7 cellular contexts compared by ENCODE assay signal in genomic region chr22:35629406-35630234, GRCh38. TPM values are rescaled to one million over a fixed set of nuclear protein-coding genes. Genes with fewer than 3 reads are reported as not detected.
A peak's percentile ranks its signal among the peaks of the same experiment; 100 is the strongest.
DNase-seq lines count a peak whose midpoint lies in the region; FAIRE-seq and TF ChIP-seq lines count a peak whose summit lies in the region.

No MANE protein-coding gene starts in this region.

- no peaks in the 10 kb centered on the region for H3K4me1 ChIP-seq in mesendoderm (ENCODE audit: control insufficient read depth, low read depth, low read length)
- H3K4me1 ChIP-seq in suprapubic skin = peaks cover 17% of the 10 kb centered on the region

- no peaks in the 10 kb centered on the region for H3K27me3 ChIP-seq in mesendoderm (ENCODE audit: insufficient read depth, low read length, poor library complexity)
- no peaks in the 10 kb centered on the region for H3K27me3 ChIP-seq in suprapubic skin

- H3K4me3 ChIP-seq in mesendoderm (ENCODE audit: low read length) (no peak overlapping the region), suprapubic skin (no peak overlapping the region)

- H3K36me3 ChIP-seq in mesendoderm (ENCODE audit: control insufficient read depth, insufficient read depth, low read length) (no peaks in the 10 kb centered on the region), suprapubic skin (no peaks in the 10 kb centered on the region)

- no peaks in the 10 kb centered on the region for H3K9me3 ChIP-seq in suprapubic skin

- DNase-seq in GOT3 (lab: John Stamatoyannopoulos, UW) (peak; percentile 67), SW 1271 (lab: John Stamatoyannopoulos, UW) (peak; percentile 66 to 87), brain pericyte (ENCODE audit: low read depth, low spot score) (peak; percentile 73), mesendoderm (peak; percentile 97), suprapubic skin (ENCODE audit: low spot score in 2 of 2) (peak; percentile 84 to 86), D721Med (ENCODE audit: insufficient read length, low spot score) (no peak), NCI-H2081 treated with DMSO at 0.1 percent for 48 hours (lab: John Stamatoyannopoulos, UW) (no peak)

- TF ChIP-seq EP300 in suprapubic skin (IDR thresholded peaks at IDR 0.05) = no peak

- TF ChIP-seq CTCF in suprapubic skin (IDR thresholded peaks at IDR 0.05) (no peak), D721Med (IDR thresholded peaks at IDR 0.05; ENCODE audit: insufficient read depth, missing control alignments) (no peak)

- no peak overlapping the region for H2AK5ac ChIP-seq in mesendoderm (ENCODE audit: low read length)

- no peak for FAIRE-seq in D721Med (lab: Jason Lieb, UNC)

- H3K79me1 ChIP-seq in mesendoderm (ENCODE audit: low read length) = no peaks in the 10 kb centered on the region

- no peak overlapping the region for H3K9ac ChIP-seq in mesendoderm (ENCODE audit: low read length)

- TF ChIP-seq POLR2A in suprapubic skin (IDR thresholded peaks at IDR 0.05) = no peak

- H3K79me2 ChIP-seq in mesendoderm (ENCODE audit: control insufficient read depth, insufficient read depth, low read length) = no peaks in the 10 kb centered on the region

- no peak overlapping the region for H3K18ac ChIP-seq in mesendoderm (ENCODE audit: low read length)

- no peak overlapping the region for H4K5ac ChIP-seq in mesendoderm (ENCODE audit: low read length)

- no peak overlapping the region for H3K23ac ChIP-seq in mesendoderm (ENCODE audit: low read length)

- H2BK120ac ChIP-seq in mesendoderm (ENCODE audit: low read depth, low read length) = no peak overlapping the region

- H3K27ac ChIP-seq in mesendoderm (ENCODE audit: low read depth, low read length) = no peak overlapping the region
- H3K27ac ChIP-seq in suprapubic skin = peak overlapping the region; percentile 60

- H2BK15ac ChIP-seq in mesendoderm (replicated peaks; ENCODE audit: low read depth) = no peak overlapping the region

- H3K4ac ChIP-seq in mesendoderm (ENCODE audit: low read depth, low read length) = no peak overlapping the region

- WGBS in mesendoderm (ENCODE audit: extremely low coverage, insufficient coverage, low lambda C conversion rate) = no CpG with 5 or more reads among the region's 9 CpGs
- WGBS in suprapubic skin = 24% methylated on average over 9 of the region's 9 CpGs

- H4K8ac ChIP-seq in mesendoderm (ENCODE audit: low read depth, low read length) = no peak overlapping the region

- no peak overlapping the region for H3K4me2 ChIP-seq in mesendoderm (ENCODE audit: low read length)

- no peak overlapping the region for H2BK5ac ChIP-seq in mesendoderm (ENCODE audit: low read length)

- H3K56ac ChIP-seq in mesendoderm (ENCODE audit: low read length) = peak overlapping the region; percentile 35

RNA-seq across cellular contexts. Expression of gene MB, which starts 12.5 kb away (rescaled TPM):
- polyA plus RNA-seq in mesendoderm (2013, experiment 1 of 2) = 0.04 TPM
- 0.04 TPM for polyA plus RNA-seq in mesendoderm (2013, experiment 2 of 2)
- 10 to 100 TPM in 1 of 4 donors, 1 to 10 TPM in 3; 4.3 to 17.8 (median 9.1) TPM for total RNA-seq in suprapubic skin

RNA-seq across cellular contexts. Expression of gene APOL6, which starts 18.6 kb away (rescaled TPM):
- polyA plus RNA-seq in mesendoderm (2013, experiment 1 of 2) = 0.11 TPM
- 0.11 TPM for polyA plus RNA-seq in mesendoderm (2013, experiment 2 of 2)
- 1 to 10 TPM; 3.1 to 8.3 (median 5.1) TPM for total RNA-seq in suprapubic skin

Comparison
In these comparisons a context has a peak if more than half of its experiments do, and no peak if none do; other contexts are left out.
1. DNase-seq: peak in GOT3 (single experiment), SW 1271 (2 of 2), brain pericyte (single experiment), mesendoderm (single experiment) and suprapubic skin (2 of 2); none in D721Med (single experiment) and NCI-H2081 treated with DMSO at 0.1 percent for 48 hours (single experiment).